In genomic region chr3:113063126-113063894, GRCh38 we compare ENCODE assay signal across 22 cellular contexts.
DNase-seq lines count a peak whose midpoint lies in the region; ATAC-seq, FAIRE-seq and TF ChIP-seq lines count a peak whose summit lies in the region.
"Had no signal": no experiment of that assay in that cellular context is flagged by ENCODE, and none has a peak within 500 bp of the region (broad histone marks: within the 10 kb centered on the region; RNA-seq: fewer than 3 reads in every experiment).

No MANE protein-coding gene starts in this region.

- peaks cover 14% of the 10 kb centered on the region for H3K4me1 ChIP-seq in foreskin keratinocyte
- no peaks in the 10 kb centered on the region for H3K4me1 ChIP-seq in rectal smooth muscle tissue (ENCODE audit: control insufficient read depth, insufficient read depth, low read length)
- no peaks in the 10 kb centered on the region for H3K4me1 ChIP-seq in left ventricle myocardium inferior
- H3K4me1 ChIP-seq: adrenal gland, BLaER1 had no signal

- no peak overlapping the region for H3K4me3 ChIP-seq in rectal smooth muscle tissue (ENCODE audit: low read length)
- H3K4me3 ChIP-seq in left ventricle myocardium inferior, result no peak overlapping the region
- H3K4me3 ChIP-seq: adrenal gland, BLaER1, cardiac muscle cell, hepatocyte had no signal

- DNase-seq in GM12892 (ENCODE audit: insufficient read length) (no peak), foreskin keratinocyte (peak; percentile 72 to 86), NCI-H510A (lab: John Stamatoyannopoulos, UW) (no peak), sciatic nerve (ENCODE audit: low spot score) (no peak), left ventricle myocardium inferior (no peak)
- DNase-seq: activated CD4-positive, alpha-beta T cell treated with anti-CD3 and anti-CD28 coated beads for 1 hour; activated T-cell treated with anti-CD3 and anti-CD28 coated beads, Interleukin-2, amount 50 U/mL, for 1 hour; adrenal gland; COR-L47; DMS79 treated with DMSO at 0.1 percent for 48 hours; HCEC 1CT; immature natural killer cell; NCI-H748 treated with DMSO at 0.1 percent for 48 hours; stimulated activated CD4-positive, alpha-beta T cell treated with anti-CD3 and anti-CD28 coated beads, Interleukin-4, amount 100 ng/mL, for 4 hours had no signal

- peak overlapping the region; percentile 28; the same call in 1 of the 2 replicates for H3K27ac ChIP-seq in VCaP
- H3K27ac ChIP-seq in foreskin keratinocyte, result peak overlapping the region; percentile 9
- H3K27ac ChIP-seq in rectal smooth muscle tissue (ENCODE audit: low read depth, low read length), result peak overlapping the region; percentile 42
- no peak overlapping the region for H3K27ac ChIP-seq in left ventricle myocardium inferior (replicated peaks)
- H3K27ac ChIP-seq: adrenal gland, BLaER1, cardiac muscle cell, neutrophil had no signal

- TF ChIP-seq POLR2A in GM12892 (IDR thresholded peaks at IDR 0.05; ENCODE audit: low read depth, low read length), result no peak

- H3K36me3 ChIP-seq in rectal smooth muscle tissue (ENCODE audit: control insufficient read depth, insufficient read depth, low read length), result no peaks in the 10 kb centered on the region
- peaks cover 32% of the 10 kb centered on the region for H3K36me3 ChIP-seq in left ventricle myocardium inferior
- H3K36me3 ChIP-seq: adrenal gland, BLaER1, cardiac muscle cell, neutrophil had no signal

- H3K9ac ChIP-seq in rectal smooth muscle tissue (ENCODE audit: low read length), result no peak overlapping the region
- H3K9ac ChIP-seq: BLaER1 had no signal

- peak; percentile 73 for FAIRE-seq in GM12892 (lab: Jason Lieb, UNC)

- peaks cover 16% of the 10 kb centered on the region for H3K9me3 ChIP-seq in left ventricle myocardium inferior (replicated peaks)
- H3K9me3 ChIP-seq: adrenal gland, BLaER1, neutrophil had no signal

- intact Hi-C loops in sciatic nerve (cut with DNase I) (no loop called here), left ventricle myocardium inferior (cut with micrococcal nuclease) (no loop called here)

- ATAC-seq in foreskin keratinocyte (peak; percentile 91), sciatic nerve (no peak), HG03342 (IDR thresholded peaks at IDR 0.05; ENCODE audit: unreplicated experiment) (no peak)
- ATAC-seq: Right ventricle myocardium inferior had no signal

- H3K27me3 ChIP-seq in foreskin keratinocyte, result no peaks in the 10 kb centered on the region
- H3K27me3 ChIP-seq in rectal smooth muscle tissue (ENCODE audit: control insufficient read depth, insufficient read depth, low read length), result no peaks in the 10 kb centered on the region
- H3K27me3 ChIP-seq in left ventricle myocardium inferior (ENCODE audit: low read depth), result no peaks in the 10 kb centered on the region
- H3K27me3 ChIP-seq: adrenal gland, BLaER1, cardiac muscle cell, hepatocyte, neutrophil had no signal

- no peak for TF ChIP-seq CTCF in VCaP (conservative IDR thresholded peaks at IDR 0.05)
- TF ChIP-seq CTCF in foreskin keratinocyte (conservative IDR thresholded peaks at IDR 0.05), result no peak
- TF ChIP-seq CTCF in left ventricle myocardium inferior (IDR thresholded peaks at IDR 0.05; ENCODE audit: borderline replicate concordance), result no peak

Comparison
In these comparisons a context has a peak if more than half of its experiments do, and no peak if none do; other contexts are left out.
1. DNase-seq: peak in foreskin keratinocyte (2 of 2); none in GM12892 (single experiment), NCI-H510A (single experiment), sciatic nerve (single experiment) and left ventricle myocardium inferior (single experiment).